10 cellular contexts compared by ENCODE assay signal in the genomic region with DNA sequence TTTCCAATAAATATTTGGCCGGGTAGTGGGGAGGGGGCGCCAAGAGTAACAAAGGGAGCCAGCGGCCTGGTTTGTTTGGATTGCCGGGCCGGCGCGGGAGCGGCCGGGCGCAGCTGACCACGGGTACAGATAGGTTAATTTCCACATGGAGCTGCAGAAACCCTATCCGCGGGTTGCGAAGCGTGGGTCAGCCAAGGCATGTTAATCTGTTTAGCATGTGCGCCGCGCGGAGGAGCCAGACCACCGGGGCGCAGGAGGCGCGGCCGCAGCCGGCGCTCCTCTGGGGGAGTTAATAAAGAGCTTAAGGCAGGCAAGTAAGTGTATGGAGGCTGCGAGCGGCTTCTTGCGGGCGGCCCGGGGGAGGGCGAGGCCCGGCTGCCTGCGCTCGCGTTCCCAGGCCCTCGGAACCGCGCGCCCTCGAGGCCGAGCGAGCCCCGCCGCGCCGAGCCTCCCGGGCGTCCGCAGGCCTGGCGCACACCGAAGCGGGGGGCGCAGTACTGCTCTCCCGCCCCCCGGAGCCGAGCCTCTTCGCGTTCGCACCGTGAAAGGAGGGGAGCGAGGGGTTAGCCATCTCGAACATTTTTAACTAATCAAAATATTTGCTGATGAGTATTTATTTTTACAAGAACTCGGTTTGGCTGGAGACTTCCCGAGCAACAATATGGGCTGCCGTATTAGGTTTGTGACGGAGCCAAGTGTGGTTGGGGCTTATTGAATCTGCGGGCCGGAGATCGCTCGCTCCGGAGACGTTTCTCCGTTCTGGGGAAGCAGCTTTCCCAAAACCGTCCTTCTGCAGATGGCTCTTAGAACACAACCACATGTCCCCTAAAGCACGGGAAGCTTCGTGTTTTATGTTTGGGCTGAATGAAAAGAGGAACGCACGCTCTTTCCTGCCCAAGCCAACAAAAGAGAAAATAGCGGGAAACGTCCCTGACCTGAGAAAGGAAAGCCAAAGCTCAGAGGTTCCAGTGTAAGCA. TPM values are rescaled to one million over a fixed set of nuclear protein-coding genes. Genes with fewer than 3 reads are reported as not detected.
DNase-seq lines count a peak whose midpoint lies in the region; ATAC-seq and TF ChIP-seq lines count a peak whose summit lies in the region.
"Had no signal": no experiment of that assay in that cellular context is flagged by ENCODE, and none has a peak within 500 bp of the region (broad histone marks: within the 10 kb centered on the region; RNA-seq: fewer than 3 reads in every experiment).

No MANE protein-coding gene starts in this region.

- H3K4me1 Mint-ChIP-seq in activated naive CD8-positive, alpha-beta T cell (ENCODE audit: low read depth), result peaks cover 8% of the 10 kb centered on the region
- peaks cover 5% of the 10 kb centered on the region for H3K4me1 Mint-ChIP-seq in activated naive CD8-positive, alpha-beta T cell treated with anti-CD3 and anti-CD28 coated beads, Interleukin-2, amount 50 U/mL, for 24 hours

- no peak overlapping the region for H3K4me3 ChIP-seq in left lung
- peak overlapping the region; percentile 69 for H3K4me3 ChIP-seq in thoracic aorta

- H3K27me3 Mint-ChIP-seq in activated naive CD8-positive, alpha-beta T cell, result peaks cover 56% of the 10 kb centered on the region
- peaks cover 83% of the 10 kb centered on the region for H3K27me3 Mint-ChIP-seq in activated naive CD8-positive, alpha-beta T cell treated with anti-CD3 and anti-CD28 coated beads, Interleukin-2, amount 50 U/mL, for 24 hours

- H3K4me3 Mint-ChIP-seq in activated naive CD8-positive, alpha-beta T cell, result peak overlapping the region; percentile 60
- H3K4me3 Mint-ChIP-seq in activated naive CD8-positive, alpha-beta T cell treated with anti-CD3 and anti-CD28 coated beads, Interleukin-2, amount 50 U/mL, for 24 hours, result no peak overlapping the region

- no peak for DNase-seq in activated naive CD8-positive, alpha-beta T cell treated with anti-CD3 and anti-CD28 coated beads, Interleukin-2, amount 50 U/mL, for 24 hours
- DNase-seq in brain pericyte (ENCODE audit: low read depth, low spot score), result peak; percentile 94
- DNase-seq in left lung, result no peak
- no peak for DNase-seq in thoracic aorta (ENCODE audit: low spot score)
- DNase-seq: DND-41, SIG-M5 had no signal

- H3K9me3 ChIP-seq in left lung, result no peaks in the 10 kb centered on the region
- H3K9me3 ChIP-seq in thoracic aorta, result no peaks in the 10 kb centered on the region

- H3K36me3 ChIP-seq in left lung (no peaks in the 10 kb centered on the region), thoracic aorta (no peaks in the 10 kb centered on the region)

- intact Hi-C loops in left lung (cut with DNase I), result no loop called here

- TF ChIP-seq CTCF in left lung (IDR thresholded peaks at IDR 0.05) (no peak), thoracic aorta (IDR thresholded peaks at IDR 0.05) (no peak)

- H3K4me1 ChIP-seq in left lung, result peaks cover 8 to 12% of the 10 kb centered on the region in 2 donors
- H3K4me1 ChIP-seq in thoracic aorta (ENCODE audit: control insufficient read depth in 1 of 2, low read depth in 2 of 2), result peaks cover 15 to 37% of the 10 kb centered on the region in 2 donors

- no peak overlapping the region for H3K27ac ChIP-seq in left lung
- H3K27ac ChIP-seq in thoracic aorta, result peak overlapping the region; percentile 22 to 43

- no peak for ATAC-seq in activated naive CD8-positive, alpha-beta T cell treated with anti-CD3 and anti-CD28 coated beads, Interleukin-2, amount 50 U/mL, for 24 hours
- ATAC-seq in left lung, result peak; percentile 45
- no peak for ATAC-seq in thoracic aorta (ENCODE audit: insufficient number of reproducible peaks, low FRiP score, low read depth)
- no peak for ATAC-seq in HG02610 (IDR thresholded peaks at IDR 0.05; ENCODE audit: unreplicated experiment)
- ATAC-seq in GM18867 (IDR thresholded peaks at IDR 0.05; ENCODE audit: unreplicated experiment), result no peak
- ATAC-seq in HG03565 (IDR thresholded peaks at IDR 0.05; ENCODE audit: unreplicated experiment), result no peak

- no peaks in the 10 kb centered on the region for H3K9me3 Mint-ChIP-seq in activated naive CD8-positive, alpha-beta T cell (ENCODE audit: low read depth)
- peaks cover 4% of the 10 kb centered on the region for H3K9me3 Mint-ChIP-seq in activated naive CD8-positive, alpha-beta T cell treated with anti-CD3 and anti-CD28 coated beads, Interleukin-2, amount 50 U/mL, for 24 hours

- H3K36me3 Mint-ChIP-seq in activated naive CD8-positive, alpha-beta T cell, result peaks cover 3% of the 10 kb centered on the region
- no peaks in the 10 kb centered on the region for H3K36me3 Mint-ChIP-seq in activated naive CD8-positive, alpha-beta T cell treated with anti-CD3 and anti-CD28 coated beads, Interleukin-2, amount 50 U/mL, for 24 hours (ENCODE audit: low read depth)

- peaks cover 97 to 100% of the 10 kb centered on the region in 2 donors for H3K27me3 ChIP-seq in left lung
- H3K27me3 ChIP-seq in thoracic aorta (replicated peaks; ENCODE audit: insufficient read depth), result no peaks in the 10 kb centered on the region

- H3K27ac Mint-ChIP-seq in activated naive CD8-positive, alpha-beta T cell, result no peak overlapping the region
- no peak overlapping the region for H3K27ac Mint-ChIP-seq in activated naive CD8-positive, alpha-beta T cell treated with anti-CD3 and anti-CD28 coated beads, Interleukin-2, amount 50 U/mL, for 24 hours

RNA-seq across cellular contexts. Expression of a gene that starts 28.9 kb away (rescaled TPM):
- under 1 TPM; 0.10 to 0.29 TPM for total RNA-seq in left lung
- total RNA-seq in thoracic aorta, result 10 to 100 TPM in 1 of 2 donors, 1 to 10 TPM in 1; 6.8 to 10.0 TPM

Comparison
In these comparisons a context has a peak if more than half of its experiments do, and no peak if none do; other contexts are left out.
1. H3K27ac ChIP-seq: peak in thoracic aorta (2 of 2); none in left lung (0 of 2).
2. RNA of a gene that starts 28.9 kb away (total RNA-seq): 6.8 to 10.0 TPM in thoracic aorta; 0.10 to 0.29 TPM in left lung; every median in the first group is over 4 times any median in the second.